Comparison of ENCODE assay signal across 8 cellular contexts in genomic region chr1:166838766-166839599, GRCh38. TPM values are rescaled to one million over a fixed set of nuclear protein-coding genes. Genes with fewer than 3 reads are reported as not detected.
DNase-seq lines count a peak whose midpoint lies in the region; ATAC-seq, FAIRE-seq and TF ChIP-seq lines count a peak whose summit lies in the region.

Gene POGK (plus strand): TSS chr1:166839475. CDS start chr1:166840957, 1,482 bp downstream.

- H3K4me1 ChIP-seq in pancreas (peaks cover 29 to 43% (median 31%) of the 10 kb centered on the region in 3 donors), thyroid gland (peaks cover 23 to 34% of the 10 kb centered on the region in 2 donors)

- H3K27ac ChIP-seq in pancreas (peak within 1 kb of the TSS; percentile 85 to 94 (median 90)), thyroid gland (peak within 1 kb of the TSS; percentile 83 to 92 (median 91))

- no peak for FAIRE-seq in pancreas (lab: Jason Lieb, UNC)

- ATAC-seq in HG02678 (IDR thresholded peaks at IDR 0.05; ENCODE audit: unreplicated experiment) (peak; percentile 97), Right ventricle myocardium inferior (peak; percentile 98), pancreas (peak; percentile 90 to 97 (median 94))

- H3K4me3 ChIP-seq in GM12865 (ENCODE audit: low read depth, low read length) (peak within 1 kb of the TSS; percentile 85), pancreas (peak within 1 kb of the TSS; percentile 31 to 75 (median 66)), thyroid gland (replicated peaks in 1 of 3) (peak within 1 kb of the TSS; percentile 19 to 75 (median 47))

- peak in 1 of 2 donors; percentile 90 for TF ChIP-seq POLR2A in thyroid gland (IDR thresholded peaks at IDR 0.05)

- H3K36me3 ChIP-seq in pancreas (peaks cover 0 to 9% (median 4%) of the 10 kb centered on the region in 3 donors), thyroid gland (peaks cover 26 to 28% of the 10 kb centered on the region in 2 donors)

- intact Hi-C loops in Right ventricle myocardium inferior (cut with DNase I): loop anchor here (2.0 to 10.0 kb wide), 3 partner anchors 38 to 314 kb away; partner anchors contain the start of gene TADA1
- intact Hi-C loops in pancreas (cut with DNase I): no loop called here
- intact Hi-C loops in thyroid gland (cut with DNase I): loop anchor here (5.0 kb wide), 1 partner anchor 33 kb away; no protein-coding TSS in a partner anchor

- DNase-seq in GM12865 (ENCODE audit: low read depth) (peak; percentile 95), NCI-H1105 treated with DMSO at 0.1 percent for 48 hours (lab: John Stamatoyannopoulos, UW) (peak; percentile 83), SW 1271 (lab: John Stamatoyannopoulos, UW) (peak; percentile 55 to 77), Right ventricle myocardium inferior (ENCODE audit: missing footprints) (peak; percentile 96), pancreas (peak; percentile 92 to 96 (median 93)), thyroid gland (peak; percentile 93 to 94)
- DNase-seq in activated naive CD8-positive, alpha-beta T cell treated with anti-CD3 and anti-CD28 coated beads, Interleukin-2, amount 50 U/mL, for 16 hours (ENCODE audit: low read depth, low spot score): peak; percentile 71

- H3K27me3 ChIP-seq in pancreas (no peaks in the 10 kb centered on the region), thyroid gland (no peaks in the 10 kb centered on the region)

- TF ChIP-seq CTCF in GM12865 (IDR thresholded peaks at IDR 0.05; ENCODE audit: insufficient read depth, low read depth, low read length, missing control alignments) (no peak), pancreas (IDR thresholded peaks at IDR 0.05) (no peak), thyroid gland (IDR thresholded peaks at IDR 0.05) (peak in 1 of 6 experiments; percentile 3)

- WGBS in pancreas, 2 donors: 0 to 1% methylated on average over 33 to 63 of the region's 63 CpGs
- WGBS in thyroid gland, 2 donors: 0 to 2% methylated on average over 10 to 32 of the region's 63 CpGs

- H3K9me3 ChIP-seq in pancreas (no peaks in the 10 kb centered on the region), thyroid gland (no peaks in the 10 kb centered on the region)

RNA-seq across cellular contexts. Expression of gene POGK, which starts in this region (rescaled TPM):
- total RNA-seq in Right ventricle myocardium inferior: 16.5 TPM
- 10 to 100 TPM; 11.7 to 26.7 (median 15.2) TPM for total RNA-seq in pancreas
- polyA plus RNA-seq in pancreas: 10 to 100 TPM in 1 of 2 donors, 1 to 10 TPM in 1; 6.3 to 11.6 TPM
- 10 to 100 TPM; 31.4 to 41.4 (median 33.7) TPM for total RNA-seq in thyroid gland

Comparison
In these comparisons a context has a peak if more than half of its experiments do, and no peak if none do; other contexts are left out.
1. Peak in every context shown above with its lines: DNase-seq, ATAC-seq, H3K4me3 ChIP-seq and H3K27ac ChIP-seq.
2. intact Hi-C loops: an anchor here in Right ventricle myocardium inferior (2.0 to 10.0 kb wide) and thyroid gland (5.0 kb wide); none called in pancreas.